In the genomic region with DNA sequence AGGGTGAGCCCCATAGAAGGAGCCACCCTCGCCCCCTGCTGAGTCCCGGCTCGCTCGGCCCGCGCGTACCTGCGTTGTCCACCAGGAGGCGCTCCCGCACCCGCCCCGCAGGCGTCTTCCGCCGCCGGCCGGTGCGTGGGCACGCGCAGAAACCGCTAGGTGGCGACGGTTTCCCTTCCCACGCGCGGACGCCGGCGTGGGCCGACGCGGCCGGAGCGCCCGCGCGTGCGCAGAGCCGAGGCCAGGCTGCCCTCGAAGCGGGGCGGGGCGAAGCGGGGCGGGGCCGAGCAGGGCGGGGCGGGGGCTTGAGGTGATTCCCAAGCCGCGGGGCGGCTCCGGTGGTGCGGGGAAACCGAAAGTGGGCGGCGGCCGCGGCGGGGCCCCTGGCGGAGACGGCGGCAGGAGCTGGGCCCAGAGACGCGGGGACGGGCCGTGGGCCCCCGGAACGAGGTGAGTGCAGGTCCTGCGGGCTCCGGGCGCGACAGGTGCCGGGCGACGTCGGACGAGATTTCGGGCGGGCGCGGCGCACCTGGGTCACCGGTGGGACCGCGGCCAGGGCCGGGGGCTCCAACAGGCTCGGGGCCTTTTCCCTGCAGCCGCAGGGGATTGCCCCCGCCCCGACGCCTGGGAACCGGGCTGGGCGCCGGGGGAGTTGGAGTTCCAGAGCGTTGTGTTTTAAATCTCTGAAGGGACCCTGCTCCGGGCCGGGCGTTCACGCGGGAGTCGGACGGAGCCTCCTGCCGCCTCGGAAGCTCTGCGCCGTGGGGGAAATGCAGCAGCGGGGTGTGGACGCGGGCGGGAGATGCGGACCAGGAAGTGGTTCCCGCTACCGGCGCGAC, we compare ENCODE assay signal across 8 cellular contexts. TPM values are rescaled to one million over a fixed set of nuclear protein-coding genes. Genes with fewer than 3 reads are reported as not detected.
DNase-seq lines count a peak whose midpoint lies in the region; ATAC-seq, FAIRE-seq and TF ChIP-seq lines count a peak whose summit lies in the region.

A gene with protein sequence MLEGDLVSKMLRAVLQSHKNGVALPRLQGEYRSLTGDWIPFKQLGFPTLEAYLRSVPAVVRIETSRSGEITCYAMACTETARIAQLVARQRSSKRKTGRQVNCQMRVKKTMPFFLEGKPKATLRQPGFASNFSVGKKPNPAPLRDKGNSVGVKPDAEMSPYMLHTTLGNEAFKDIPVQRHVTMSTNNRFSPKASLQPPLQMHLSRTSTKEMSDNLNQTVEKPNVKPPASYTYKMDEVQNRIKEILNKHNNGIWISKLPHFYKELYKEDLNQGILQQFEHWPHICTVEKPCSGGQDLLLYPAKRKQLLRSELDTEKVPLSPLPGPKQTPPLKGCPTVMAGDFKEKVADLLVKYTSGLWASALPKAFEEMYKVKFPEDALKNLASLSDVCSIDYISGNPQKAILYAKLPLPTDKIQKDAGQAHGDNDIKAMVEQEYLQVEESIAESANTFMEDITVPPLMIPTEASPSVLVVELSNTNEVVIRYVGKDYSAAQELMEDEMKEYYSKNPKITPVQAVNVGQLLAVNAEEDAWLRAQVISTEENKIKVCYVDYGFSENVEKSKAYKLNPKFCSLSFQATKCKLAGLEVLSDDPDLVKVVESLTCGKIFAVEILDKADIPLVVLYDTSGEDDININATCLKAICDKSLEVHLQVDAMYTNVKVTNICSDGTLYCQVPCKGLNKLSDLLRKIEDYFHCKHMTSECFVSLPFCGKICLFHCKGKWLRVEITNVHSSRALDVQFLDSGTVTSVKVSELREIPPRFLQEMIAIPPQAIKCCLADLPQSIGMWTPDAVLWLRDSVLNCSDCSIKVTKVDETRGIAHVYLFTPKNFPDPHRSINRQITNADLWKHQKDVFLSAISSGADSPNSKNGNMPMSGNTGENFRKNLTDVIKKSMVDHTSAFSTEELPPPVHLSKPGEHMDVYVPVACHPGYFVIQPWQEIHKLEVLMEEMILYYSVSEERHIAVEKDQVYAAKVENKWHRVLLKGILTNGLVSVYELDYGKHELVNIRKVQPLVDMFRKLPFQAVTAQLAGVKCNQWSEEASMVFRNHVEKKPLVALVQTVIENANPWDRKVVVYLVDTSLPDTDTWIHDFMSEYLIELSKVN (plus strand): TSS at position 308 of the 839 bp plus-strand sequence. CDS start 16,370 bp downstream, outside the sequence.

- TF ChIP-seq CTCF in HFFc6 (IDR thresholded peaks at IDR 0.05) (peak; percentile 100), ascending aorta (IDR thresholded peaks at IDR 0.05) (peak; percentile 96 to 99 (median 99))

- H3K27ac ChIP-seq in ascending aorta (peak within 1 kb of the TSS; percentile 82), aorta (ENCODE audit: low read depth in 1 of 2, low read length in 2 of 2) (peak within 1 kb of the TSS in 1 of 2 donors; percentile 8)

- no peaks in the 10 kb centered on the region for H3K9me3 ChIP-seq in ascending aorta
- no peaks in the 10 kb centered on the region for H3K9me3 ChIP-seq in aorta (ENCODE audit: control insufficient read depth, low read length)

- no peaks in the 10 kb centered on the region for H3K9me3 Mint-ChIP-seq in HFFc6

- no peak for TF ChIP-seq POLR2A in GM12891 (IDR thresholded peaks at IDR 0.05; ENCODE audit: low read depth, low read length)

- H3K4me3 Mint-ChIP-seq in HFFc6: peak within 1 kb of the TSS; percentile 91

- ATAC-seq in aorta (ENCODE audit: low FRiP score): peak; percentile 95

- peak; percentile 97 for FAIRE-seq in GM12891 (lab: Jason Lieb, UNC)

- intact Hi-C loops in T-helper 2 cell treated with Interferon-gamma antibody and Interleukin-4, amounts not matched to agents 100 ng/mL and 5 ng/mL, for 36 hours (cut with micrococcal nuclease): loop anchor here (1.0 to 10.0 kb wide), 7 partner anchors 89 to 995 kb away; a partner anchor contains a TSS
- intact Hi-C loops in ascending aorta (cut with DNase I): loop anchor here (2.0 to 5.0 kb wide), 7 partner anchors 55 to 845 kb away; a partner anchor contains a TSS
- intact Hi-C loops in aorta (cut with DNase I): loop anchor here in 1 of 2 donors (5.0 to 10.0 kb wide), 2 partner anchors 53 to 560 kb away; a partner anchor contains a TSS

- 0 to 1% methylated on average over 110 to 115 of the region's 115 CpGs for WGBS in aorta, 2 donors

- H3K36me3 Mint-ChIP-seq in HFFc6 (ENCODE audit: low read depth): no peaks in the 10 kb centered on the region

- DNase-seq in GM12891 (ENCODE audit: insufficient read length, low spot score) (peak; percentile 90), HFFc6 (peak; percentile 68), NCI-H1048 (lab: John Stamatoyannopoulos, UW) (peak; percentile 55), ascending aorta (ENCODE audit: low spot score in 2 of 2) (peak; percentile 36 to 92), hepatic stellate cell (ENCODE audit: low spot score) (peak; percentile 91), retina (peak; percentile 91), aorta (peak; percentile 92 to 97)

- peak within 1 kb of the TSS; percentile 54 for H3K27ac Mint-ChIP-seq in HFFc6

- H3K4me1 ChIP-seq in ascending aorta: peaks cover 0 to 8% of the 10 kb centered on the region in 2 donors
- H3K4me1 ChIP-seq in aorta (ENCODE audit: control insufficient read depth in 1 of 2, insufficient read depth in 2 of 2, low read length in 2 of 2): no peaks in the 10 kb centered on the region

- H3K4me1 Mint-ChIP-seq in HFFc6 (ENCODE audit: low read depth): peaks cover 12% of the 10 kb centered on the region

- no peaks in the 10 kb centered on the region for H3K36me3 ChIP-seq in ascending aorta
- no peaks in the 10 kb centered on the region for H3K36me3 ChIP-seq in aorta (ENCODE audit: control insufficient read depth in 1 of 2, insufficient read depth in 2 of 2, low read length in 1 of 2)

- H3K27me3 ChIP-seq in ascending aorta (no peaks in the 10 kb centered on the region), aorta (ENCODE audit: control insufficient read depth in 1 of 2, insufficient read depth in 2 of 2, low read length in 1 of 2) (no peaks in the 10 kb centered on the region)

- peaks cover 10% of the 10 kb centered on the region for H3K27me3 Mint-ChIP-seq in HFFc6 (ENCODE audit: insufficient read depth)

- H3K4me3 ChIP-seq in ascending aorta: peak within 1 kb of the TSS; percentile 85 to 97
- peak within 1 kb of the TSS; percentile 86 to 87 for H3K4me3 ChIP-seq in aorta (ENCODE audit: low read length in 2 of 2)

TF ChIP-seq in GM12891, 5 proteins besides CTCF, POLR2A, EP300 and RAD21:
- peak; percentile 70; the same call in 1 of the 2 replicates for TF ChIP-seq POU2F2 (IDR thresholded peaks at IDR 0.05; ENCODE audit: low read depth, low read length)
- TF ChIP-seq SPI1 (IDR thresholded peaks at IDR 0.05; ENCODE audit: low read depth, low read length): 0 out of 2 replicates have a peak, but pooled peaks have one; percentile 19
- no peak for TF ChIP-seq TAF1 (IDR thresholded peaks at IDR 0.05; ENCODE audit: low read depth, low read length)
- TF ChIP-seq POLR2AphosphoS5 (IDR thresholded peaks at IDR 0.05; ENCODE audit: low read depth, low read length): no peak
- TF ChIP-seq PAX5 (IDR thresholded peaks at IDR 0.05; ENCODE audit: insufficient read depth, low read length, severe bottlenecking): peak; percentile 75
TF ChIP-seq in GM12891: peak in this region for 3.

RNA-seq across cellular contexts. Expression of the gene that starts here (rescaled TPM):
- polyA plus RNA-seq in GM12891 (2012; ENCODE audit: low read depth, missing spikeins): 9.4 TPM
- 10 to 100 TPM in 2 of 6 experiments, 1 to 10 TPM in 4; 8.2 to 10.5 (median 9.0) TPM for total RNA-seq in HFFc6 (2021; fragmentation: NEBNext Ultra II Directional; extraction: Animal tissue kit (Norgen Biotek cat#: 25700))
- 10.5 and 10.6 TPM in 2 replicates for total RNA-seq in T-helper 2 cell treated with Interferon-gamma antibody and Interleukin-4, amounts not matched to agents 100 ng/mL and 5 ng/mL, for 36 hours
- total RNA-seq in ascending aorta: 3.0 TPM
- total RNA-seq in aorta: 10 to 100 TPM; 17.0 to 17.6 TPM
- 10 to 100 TPM in 1 of 2 donors, 1 to 10 TPM in 1; 8.0 to 10.0 TPM for polyA plus RNA-seq in aorta
